Comparison of ENCODE assay signal across 19 cellular contexts in genomic region chr2:24734741-24735140, GRCh38. TPM values are rescaled to one million over a fixed set of nuclear protein-coding genes. Genes with fewer than 3 reads are reported as not detected.
A peak's percentile ranks its signal among the peaks of the same experiment; 100 is the strongest.
DNase-seq lines count a peak whose midpoint lies in the region; ATAC-seq, FAIRE-seq and TF ChIP-seq lines count a peak whose summit lies in the region.
"Had no signal": no experiment of that assay in that cellular context is flagged by ENCODE, and none has a peak within 500 bp of the region (broad histone marks: within the 10 kb centered on the region; RNA-seq: fewer than 3 reads in every experiment).

No MANE protein-coding gene starts in this region.

- peaks cover 11% of the 10 kb centered on the region for H3K4me1 Mint-ChIP-seq in central memory CD8-positive, alpha-beta T cell
- peaks cover 10% of the 10 kb centered on the region for H3K4me1 Mint-ChIP-seq in nephron progenitor cell
- H3K4me1 Mint-ChIP-seq: IgD-negative memory B cell had no signal

- H3K27me3 Mint-ChIP-seq in central memory CD8-positive, alpha-beta T cell: no peaks in the 10 kb centered on the region
- peaks cover 4% of the 10 kb centered on the region for H3K27me3 Mint-ChIP-seq in nephron progenitor cell (ENCODE audit: low read depth, poor library complexity)
- H3K27me3 Mint-ChIP-seq: CD4-positive, alpha-beta T cell; IgD-negative memory B cell had no signal

- no peaks in the 10 kb centered on the region for H3K9me3 ChIP-seq in A549
- H3K9me3 ChIP-seq in HAP-1: no peaks in the 10 kb centered on the region

- H3K4me3 ChIP-seq in A549: no peak overlapping the region
- H3K4me3 ChIP-seq in HAP-1: no peak overlapping the region
- H3K4me3 ChIP-seq: GM12878 had no signal

- CTCF ChIA-PET in A549 (lab: Yijun Ruan, JAX): no interaction called here

- TF ChIP-seq RAD21 in A549 (conservative IDR thresholded peaks at IDR 0.05 in 1 of 2, IDR thresholded peaks at IDR 0.05 in 1 of 2): no peak

- WGBS in A549 (ENCODE audit: missing lambda C conversion rate): 93% methylated on average over 2 of the region's 2 CpGs

- no peaks in the 10 kb centered on the region for H3K27me3 ChIP-seq in HAP-1 (ENCODE audit: low read depth)

- TF ChIP-seq POLR2A in A549 (IDR thresholded peaks at IDR 0.05; ENCODE audit: low read length): no peak

- peaks cover 11% of the 10 kb centered on the region for H3K36me3 Mint-ChIP-seq in central memory CD8-positive, alpha-beta T cell (ENCODE audit: insufficient read depth)
- peaks cover 36% of the 10 kb centered on the region for H3K36me3 Mint-ChIP-seq in nephron progenitor cell (ENCODE audit: low read depth)

- no peaks in the 10 kb centered on the region for H3K9me3 Mint-ChIP-seq in central memory CD8-positive, alpha-beta T cell
- H3K9me3 Mint-ChIP-seq in nephron progenitor cell: no peaks in the 10 kb centered on the region
- H3K9me3 Mint-ChIP-seq: CD4-positive, alpha-beta T cell; IgD-negative memory B cell had no signal

- 0 out of 3 replicates have a peak, but pooled peaks cover 4% of the 10 kb centered on the region for H3K4me1 ChIP-seq in A549
- H3K4me1 ChIP-seq in HAP-1: peaks cover 15% of the 10 kb centered on the region

- H3K36me3 ChIP-seq in HAP-1 (replicated peaks): no peaks in the 10 kb centered on the region

- peak overlapping the region; percentile 51 for H3K27ac Mint-ChIP-seq in central memory CD8-positive, alpha-beta T cell (ENCODE audit: low read depth)
- H3K27ac Mint-ChIP-seq in nephron progenitor cell: no peak overlapping the region
- H3K27ac Mint-ChIP-seq: CD4-positive, alpha-beta T cell; IgD-negative memory B cell had no signal

- no peak overlapping the region for H3K27ac ChIP-seq in A549
- H3K27ac ChIP-seq: C4-2B had no signal

- no peak overlapping the region for H3K4me2 ChIP-seq in A549

- POLR2A ChIA-PET in A549 (lab: Yijun Ruan, JAX): no interaction called here

- FAIRE-seq in A549 (lab: Jason Lieb, UNC): peak; percentile 23
- FAIRE-seq: A204.1, GM12878, HepG2 had no signal

- DNase-seq in A549 (ENCODE audit: low read depth in 1 of 2, low spot score in 1 of 2): no peak
- DNase-seq in HAP-1 (ENCODE audit: low spot score in 2 of 2): peak; percentile 56 to 93
- DNase-seq in NCI-H69 (lab: John Stamatoyannopoulos, UW): peak; percentile 50
- DNase-seq in central memory CD8-positive, alpha-beta T cell (ENCODE audit: low spot score in 2 of 2): no peak
- DNase-seq in omental fat pad (ENCODE audit: low spot score): no peak
- DNase-seq in nephron progenitor cell: no peak
- no peak for DNase-seq in NCI-H2171 treated with DMSO at 0.1 percent for 48 hours (lab: John Stamatoyannopoulos, UW)
- DNase-seq: AML-193; CD4-positive, alpha-beta T cell; DMS53; DND-41; EL; GOT3; H7 had no signal

- in situ Hi-C loops in HAP-1 (cut with MboI; ENCODE audit: low sequenced_read_pairs): no loop called here

- no peak overlapping the region for H3K4me3 Mint-ChIP-seq in central memory CD8-positive, alpha-beta T cell
- H3K4me3 Mint-ChIP-seq in nephron progenitor cell: no peak overlapping the region
- H3K4me3 Mint-ChIP-seq: CD4-positive, alpha-beta T cell; IgD-negative memory B cell had no signal

- ATAC-seq in A549 (no peak), omental fat pad (ENCODE audit: low FRiP score) (no peak)
- ATAC-seq in central memory CD8-positive, alpha-beta T cell (replicated peaks; ENCODE audit: extremely low read depth, poor library complexity, severe bottlenecking): no peak
- ATAC-seq: GM12878, HepG2 had no signal

- no peak for TF ChIP-seq EP300 in A549 (IDR thresholded peaks at IDR 0.05)

- TF ChIP-seq CTCF in A549 (IDR thresholded peaks at IDR 0.05) (no peak), omental fat pad (IDR thresholded peaks at IDR 0.05) (no peak), nephron progenitor cell (IDR thresholded peaks at IDR 0.05) (no peak)

TF ChIP-seq in A549, 52 proteins besides CTCF, POLR2A, EP300 and RAD21:
- TF ChIP-seq SREBF2 (IDR thresholded peaks at IDR 0.05) (no peak), JUNB (IDR thresholded peaks at IDR 0.05) (no peak), RARB (CRISPR knock-in tag; IDR thresholded peaks at IDR 0.05) (no peak), HDAC2 (IDR thresholded peaks at IDR 0.05) (no peak), FOXS1 (CRISPR knock-in tag; IDR thresholded peaks at IDR 0.05) (no peak), CBX2 (IDR thresholded peaks at IDR 0.05; ENCODE audit: borderline replicate concordance, low read depth) (no peak), MAZ (IDR thresholded peaks at IDR 0.05; ENCODE audit: borderline replicate concordance, low read depth, low read length) (no peak)

RNA-seq across cellular contexts. Expression of gene PTRHD1, which starts 58.5 kb away (rescaled TPM):
- polyA plus RNA-seq in A549 (2011; rRNA removed): 86.6 and 141 TPM in 2 replicates
- polyA plus RNA-seq in A549 (2012; cell fraction: cytosol; rRNA removed): 103 and 106 TPM in 2 replicates
- 58.7 and 64.0 TPM in 2 replicates for polyA plus RNA-seq in A549 (2012; cell fraction: nucleus; rRNA removed)
- polyA plus RNA-seq in A549 (2017; fragmentation: RNase III; extraction: RNeasy Plus Mini Kit Qiagen cat#74134 plus additional on column Dnase treatment): 42.7 to 47.5 TPM (median 44.9 TPM) in 3 replicates
- polyA minus RNA-seq in A549 (2011; rRNA and poly(A)+ RNA removed): 21.7 and 31.9 TPM in 2 replicates
- total RNA-seq in omental fat pad: 10 to 100 TPM; 17.4 to 30.3 (median 21.6) TPM

RNA-seq across cellular contexts. Expression of gene CENPO, which starts 58.5 kb away (rescaled TPM):
- polyA plus RNA-seq in A549 (2011; rRNA removed): 52.4 and 62.0 TPM in 2 replicates
- 42.7 and 51.4 TPM in 2 replicates for polyA plus RNA-seq in A549 (2012; cell fraction: cytosol; rRNA removed)
- 70.2 and 87.9 TPM in 2 replicates for polyA plus RNA-seq in A549 (2012; cell fraction: nucleus; rRNA removed)
- 49.1 to 50.3 TPM (median 49.6 TPM) in 3 replicates for polyA plus RNA-seq in A549 (2017; fragmentation: RNase III; extraction: RNeasy Plus Mini Kit Qiagen cat#74134 plus additional on column Dnase treatment)
- polyA minus RNA-seq in A549 (2011; rRNA and poly(A)+ RNA removed): 71.9 and 74.3 TPM in 2 replicates
- 10 to 100 TPM in 1 of 4 donors, 1 to 10 TPM in 3; 1.9 to 14.2 (median 6.1) TPM for total RNA-seq in omental fat pad

Comparison
In these comparisons a context has a peak if more than half of its experiments do, and no peak if none do; other contexts are left out.
1. DNase-seq: peak in HAP-1 (2 of 2) and NCI-H69 (single experiment); none in A549 (0 of 2), central memory CD8-positive, alpha-beta T cell (0 of 2), omental fat pad (single experiment), nephron progenitor cell (single experiment) and NCI-H2171 treated with DMSO at 0.1 percent for 48 hours (single experiment).